ENCODE assay signal across 1 cellular context in the genomic region with DNA sequence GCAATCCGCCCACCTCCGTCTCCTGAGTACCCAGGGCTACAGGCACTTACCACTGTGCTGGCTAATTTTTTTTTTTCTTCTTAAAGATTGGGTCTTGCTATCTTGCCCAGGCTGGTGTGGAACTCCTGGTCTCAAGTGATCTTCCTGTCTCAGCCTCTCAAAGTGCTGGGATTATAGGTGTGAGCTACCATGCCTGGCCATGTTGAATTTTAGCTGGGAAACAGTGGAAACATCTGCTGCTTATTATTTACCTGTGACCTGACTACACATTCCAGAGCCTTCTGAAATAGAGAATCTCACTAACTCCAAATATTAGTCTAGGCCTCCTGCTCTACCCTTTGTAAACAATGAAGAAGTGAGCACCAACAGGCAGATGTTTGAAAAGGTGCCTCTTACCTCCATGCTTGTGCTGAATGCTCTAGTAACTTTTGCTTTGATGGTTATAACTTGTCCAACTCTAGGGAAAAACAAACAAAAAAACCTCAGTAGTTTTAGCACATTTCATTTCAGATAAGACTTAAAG.
A peak's percentile ranks its signal among the peaks of the same experiment; 100 is the strongest.
TF ChIP-seq lines count a peak whose summit lies in the region.

No MANE protein-coding gene starts in this region.

TF ChIP-seq in HepG2, 621 proteins besides CTCF, POLR2A, EP300 and RAD21 (continued from another document and continues in another):
- TF ChIP-seq, protein P1, sequence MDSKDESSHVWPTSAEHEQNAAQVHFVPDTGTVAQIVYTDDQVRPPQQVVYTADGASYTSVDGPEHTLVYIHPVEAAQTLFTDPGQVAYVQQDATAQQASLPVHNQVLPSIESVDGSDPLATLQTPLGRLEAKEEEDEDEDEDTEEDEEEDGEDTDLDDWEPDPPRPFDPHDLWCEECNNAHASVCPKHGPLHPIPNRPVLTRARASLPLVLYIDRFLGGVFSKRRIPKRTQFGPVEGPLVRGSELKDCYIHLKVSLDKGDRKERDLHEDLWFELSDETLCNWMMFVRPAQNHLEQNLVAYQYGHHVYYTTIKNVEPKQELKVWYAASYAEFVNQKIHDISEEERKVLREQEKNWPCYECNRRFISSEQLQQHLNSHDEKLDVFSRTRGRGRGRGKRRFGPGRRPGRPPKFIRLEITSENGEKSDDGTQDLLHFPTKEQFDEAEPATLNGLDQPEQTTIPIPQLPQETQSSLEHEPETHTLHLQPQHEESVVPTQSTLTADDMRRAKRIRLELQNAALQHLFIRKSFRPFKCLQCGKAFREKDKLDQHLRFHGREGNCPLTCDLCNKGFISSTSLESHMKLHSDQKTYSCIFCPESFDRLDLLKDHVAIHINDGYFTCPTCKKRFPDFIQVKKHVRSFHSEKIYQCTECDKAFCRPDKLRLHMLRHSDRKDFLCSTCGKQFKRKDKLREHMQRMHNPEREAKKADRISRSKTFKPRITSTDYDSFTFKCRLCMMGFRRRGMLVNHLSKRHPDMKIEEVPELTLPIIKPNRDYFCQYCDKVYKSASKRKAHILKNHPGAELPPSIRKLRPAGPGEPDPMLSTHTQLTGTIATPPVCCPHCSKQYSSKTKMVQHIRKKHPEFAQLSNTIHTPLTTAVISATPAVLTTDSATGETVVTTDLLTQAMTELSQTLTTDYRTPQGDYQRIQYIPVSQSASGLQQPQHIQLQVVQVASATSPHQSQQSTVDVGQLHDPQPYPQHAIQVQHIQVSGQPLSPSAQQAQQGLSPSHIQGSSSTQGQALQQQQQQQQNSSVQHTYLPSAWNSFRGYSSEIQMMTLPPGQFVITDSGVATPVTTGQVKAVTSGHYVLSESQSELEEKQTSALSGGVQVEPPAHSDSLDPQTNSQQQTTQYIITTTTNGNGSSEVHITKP (CRISPR knock-in tag; IDR thresholded peaks at IDR 0.05; ENCODE audit: low read depth) = no peak
- TF ChIP-seq ZNF572 (CRISPR knock-in tag; IDR thresholded peaks at IDR 0.05) (no peak), MLLT10 (CRISPR knock-in tag; IDR thresholded peaks at IDR 0.05) (no peak), ZNF570 (CRISPR knock-in tag; IDR thresholded peaks at IDR 0.05; ENCODE audit: borderline replicate concordance) (no peak), ASH2L (IDR thresholded peaks at IDR 0.05; ENCODE audit: insufficient read length, low read depth, low read length) (peak; percentile 54), TRAFD1 (CRISPR knock-in tag; IDR thresholded peaks at IDR 0.05; ENCODE audit: borderline replicate concordance) (no peak), ZNF792 (CRISPR knock-in tag; IDR thresholded peaks at IDR 0.05) (peak; percentile 57; the same call in 1 of the 2 replicates), SPEN (CRISPR knock-in tag; IDR thresholded peaks at IDR 0.05; ENCODE audit: low read depth) (no peak), PPARG (CRISPR knock-in tag; conservative IDR thresholded peaks at IDR 0.05) (peak; percentile 78), DR1 (CRISPR knock-in tag; IDR thresholded peaks at IDR 0.05) (no peak), CEBPG (CRISPR knock-in tag; IDR thresholded peaks at IDR 0.05) (no peak; the same call in none of the 2 replicates), BATF2 (CRISPR knock-in tag; IDR thresholded peaks at IDR 0.05) (no peak), ETV6 (CRISPR knock-in tag; conservative IDR thresholded peaks at IDR 0.05) (no peak), ZNF225 (CRISPR knock-in tag; IDR thresholded peaks at IDR 0.05) (no peak), NFE2L1 (CRISPR knock-in tag; IDR thresholded peaks at IDR 0.05; ENCODE audit: borderline replicate concordance) (no peak), POGZ (CRISPR knock-in tag; IDR thresholded peaks at IDR 0.05) (peak; percentile 75), ZNF136 (CRISPR knock-in tag; IDR thresholded peaks at IDR 0.05; ENCODE audit: low read depth) (no peak; the same call in 1 of the 2 replicates), USF2 (IDR thresholded peaks at IDR 0.05; ENCODE audit: low read depth, low read length) (no peak), USF2 (CRISPR knock-in tag; IDR thresholded peaks at IDR 0.05; ENCODE audit: borderline replicate concordance) (no peak), FIP1L1 (IDR thresholded peaks at IDR 0.05; ENCODE audit: borderline replicate concordance, insufficient read depth, low read depth, low read length) (no peak), MED13 (CRISPR knock-in tag; IDR thresholded peaks at IDR 0.05) (no peak), MBD4 (IDR thresholded peaks at IDR 0.05; ENCODE audit: borderline replicate concordance, low read length) (no peak; the same call in 1 of the 2 replicates), TAF15 (IDR thresholded peaks at IDR 0.05; ENCODE audit: low read depth, low read length, poor library complexity, severe bottlenecking) (no peak), NR3C1 (CRISPR knock-in tag; IDR thresholded peaks at IDR 0.05) (no peak), E2F2 (CRISPR knock-in tag; IDR thresholded peaks at IDR 0.05; ENCODE audit: borderline replicate concordance) (no peak), PBX2 (CRISPR knock-in tag; IDR thresholded peaks at IDR 0.05) (no peak), TAF1 (CRISPR knock-in tag; IDR thresholded peaks at IDR 0.05) (no peak), ZNF501 (CRISPR knock-in tag; IDR thresholded peaks at IDR 0.05) (no peak)
- TF ChIP-seq, protein P2, sequence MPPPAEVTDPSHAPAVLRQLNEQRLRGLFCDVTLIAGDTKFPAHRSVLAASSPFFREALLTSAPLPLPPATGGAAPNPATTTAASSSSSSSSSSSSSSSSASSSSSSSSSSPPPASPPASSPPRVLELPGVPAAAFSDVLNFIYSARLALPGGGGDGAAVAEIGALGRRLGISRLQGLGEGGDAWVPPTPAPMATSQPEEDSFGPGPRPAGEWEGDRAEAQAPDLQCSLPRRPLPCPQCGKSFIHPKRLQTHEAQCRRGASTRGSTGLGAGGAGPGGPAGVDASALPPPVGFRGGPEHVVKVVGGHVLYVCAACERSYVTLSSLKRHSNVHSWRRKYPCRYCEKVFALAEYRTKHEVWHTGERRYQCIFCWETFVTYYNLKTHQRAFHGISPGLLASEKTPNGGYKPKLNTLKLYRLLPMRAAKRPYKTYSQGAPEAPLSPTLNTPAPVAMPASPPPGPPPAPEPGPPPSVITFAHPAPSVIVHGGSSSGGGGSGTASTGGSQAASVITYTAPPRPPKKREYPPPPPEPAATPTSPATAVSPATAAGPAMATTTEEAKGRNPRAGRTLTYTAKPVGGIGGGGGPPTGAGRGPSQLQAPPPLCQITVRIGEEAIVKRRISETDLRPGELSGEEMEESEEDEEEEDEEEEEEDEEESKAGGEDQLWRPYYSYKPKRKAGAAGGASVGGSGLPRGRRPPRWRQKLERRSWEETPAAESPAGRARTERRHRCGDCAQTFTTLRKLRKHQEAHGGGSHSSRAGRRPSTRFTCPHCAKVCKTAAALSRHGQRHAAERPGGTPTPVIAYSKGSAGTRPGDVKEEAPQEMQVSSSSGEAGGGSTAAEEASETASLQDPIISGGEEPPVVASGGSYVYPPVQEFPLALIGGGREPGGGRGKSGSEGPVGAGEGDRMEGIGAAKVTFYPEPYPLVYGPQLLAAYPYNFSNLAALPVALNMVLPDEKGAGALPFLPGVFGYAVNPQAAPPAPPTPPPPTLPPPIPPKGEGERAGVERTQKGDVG (CRISPR knock-in tag; IDR thresholded peaks at IDR 0.05; ENCODE audit: borderline replicate concordance) = no peak
- TF ChIP-seq, protein P3, sequence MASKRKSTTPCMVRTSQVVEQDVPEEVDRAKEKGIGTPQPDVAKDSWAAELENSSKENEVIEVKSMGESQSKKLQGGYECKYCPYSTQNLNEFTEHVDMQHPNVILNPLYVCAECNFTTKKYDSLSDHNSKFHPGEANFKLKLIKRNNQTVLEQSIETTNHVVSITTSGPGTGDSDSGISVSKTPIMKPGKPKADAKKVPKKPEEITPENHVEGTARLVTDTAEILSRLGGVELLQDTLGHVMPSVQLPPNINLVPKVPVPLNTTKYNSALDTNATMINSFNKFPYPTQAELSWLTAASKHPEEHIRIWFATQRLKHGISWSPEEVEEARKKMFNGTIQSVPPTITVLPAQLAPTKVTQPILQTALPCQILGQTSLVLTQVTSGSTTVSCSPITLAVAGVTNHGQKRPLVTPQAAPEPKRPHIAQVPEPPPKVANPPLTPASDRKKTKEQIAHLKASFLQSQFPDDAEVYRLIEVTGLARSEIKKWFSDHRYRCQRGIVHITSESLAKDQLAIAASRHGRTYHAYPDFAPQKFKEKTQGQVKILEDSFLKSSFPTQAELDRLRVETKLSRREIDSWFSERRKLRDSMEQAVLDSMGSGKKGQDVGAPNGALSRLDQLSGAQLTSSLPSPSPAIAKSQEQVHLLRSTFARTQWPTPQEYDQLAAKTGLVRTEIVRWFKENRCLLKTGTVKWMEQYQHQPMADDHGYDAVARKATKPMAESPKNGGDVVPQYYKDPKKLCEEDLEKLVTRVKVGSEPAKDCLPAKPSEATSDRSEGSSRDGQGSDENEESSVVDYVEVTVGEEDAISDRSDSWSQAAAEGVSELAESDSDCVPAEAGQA (IDR thresholded peaks at IDR 0.05; ENCODE audit: low read depth) = no peak
- TF ChIP-seq, protein P3 (CRISPR knock-in tag; IDR thresholded peaks at IDR 0.05; ENCODE audit: borderline replicate concordance) = no peak
- TF ChIP-seq, protein P4, sequence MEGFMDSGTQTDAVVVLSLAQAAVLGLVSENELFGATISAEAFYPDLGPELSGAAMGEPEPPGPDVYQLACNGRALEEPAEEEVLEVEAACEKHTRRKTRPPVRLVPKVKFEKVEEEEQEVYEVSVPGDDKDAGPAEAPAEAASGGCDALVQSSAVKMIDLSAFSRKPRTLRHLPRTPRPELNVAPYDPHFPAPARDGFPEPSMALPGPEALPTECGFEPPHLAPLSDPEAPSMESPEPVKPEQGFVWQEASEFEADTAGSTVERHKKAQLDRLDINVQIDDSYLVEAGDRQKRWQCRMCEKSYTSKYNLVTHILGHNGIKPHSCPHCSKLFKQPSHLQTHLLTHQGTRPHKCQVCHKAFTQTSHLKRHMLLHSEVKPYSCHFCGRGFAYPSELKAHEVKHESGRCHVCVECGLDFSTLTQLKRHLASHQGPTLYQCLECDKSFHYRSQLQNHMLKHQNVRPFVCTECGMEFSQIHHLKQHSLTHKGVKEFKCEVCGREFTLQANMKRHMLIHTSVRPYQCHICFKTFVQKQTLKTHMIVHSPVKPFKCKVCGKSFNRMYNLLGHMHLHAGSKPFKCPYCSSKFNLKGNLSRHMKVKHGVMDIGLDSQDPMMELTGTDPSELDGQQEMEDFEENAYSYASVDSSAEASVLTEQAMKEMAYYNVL (CRISPR knock-in tag; IDR thresholded peaks at IDR 0.05; ENCODE audit: borderline replicate concordance) = peak; percentile 72; the same call in 1 of the 2 replicates
